Comparison of ENCODE assay signal across 21 cellular contexts in genomic region chr21:16911166-16911607, GRCh38.
DNase-seq lines count a peak whose midpoint lies in the region; ATAC-seq, FAIRE-seq and TF ChIP-seq lines count a peak whose summit lies in the region.
"Had no signal": no experiment of that assay in that cellular context is flagged by ENCODE, and none has a peak within 500 bp of the region (broad histone marks: within the 10 kb centered on the region; RNA-seq: fewer than 3 reads in every experiment).

No MANE protein-coding gene starts in this region.

- TF ChIP-seq EP300 in gastroesophageal sphincter (IDR thresholded peaks at IDR 0.05): no peak

- WGBS in gastroesophageal sphincter (ENCODE audit: low coverage in 1 of 2), 2 donors: 60 to 67% methylated on average over 1 of the region's 1 CpG

- H3K4me3 ChIP-seq in SJSA1 (no peak overlapping the region), gastroesophageal sphincter (no peak overlapping the region)
- H3K4me3 ChIP-seq: HAP-1 had no signal

- no peak for ATAC-seq in SK-N-SH treated with all-trans-retinoic acid at 6 μM for 48 hours
- ATAC-seq in gastroesophageal sphincter: no peak
- ATAC-seq in HG03108 (IDR thresholded peaks at IDR 0.05; ENCODE audit: unreplicated experiment): no peak

- H3K27me3 ChIP-seq in SJSA1 (replicated peaks) (no peaks in the 10 kb centered on the region), gastroesophageal sphincter (no peaks in the 10 kb centered on the region)

- H3K36me3 Mint-ChIP-seq in type B pancreatic cell: no peaks in the 10 kb centered on the region
- H3K36me3 Mint-ChIP-seq: CD4-positive, alpha-beta memory T cell had no signal

- H3K4me1 ChIP-seq in SJSA1 (replicated peaks) (peaks cover 21% of the 10 kb centered on the region), gastroesophageal sphincter (peaks cover 0 to 36% (median 0%) of the 10 kb centered on the region in 3 donors)
- H3K4me1 ChIP-seq: HAP-1 had no signal

- TF ChIP-seq CTCF in gastroesophageal sphincter (IDR thresholded peaks at IDR 0.05) (no peak), type B pancreatic cell (conservative IDR thresholded peaks at IDR 0.05) (no peak)

- peaks cover 14% of the 10 kb centered on the region for H3K4me1 Mint-ChIP-seq in type B pancreatic cell (ENCODE audit: unreplicated experiment)
- H3K4me1 Mint-ChIP-seq: B cell had no signal

- H3K27ac ChIP-seq in SJSA1 (peak overlapping the region; percentile 55), gastroesophageal sphincter (peak overlapping the region; percentile 13 to 55 (median 26))
- H3K27ac ChIP-seq: C4-2B had no signal

- DNase-seq in SJSA1 (ENCODE audit: low read depth in 1 of 2, low spot score in 2 of 2) (no peak), type B pancreatic cell (ENCODE audit: extremely low spot score, unreplicated experiment) (no peak), HTR-8/SVneo (ENCODE audit: insufficient read length, low spot score) (no peak), foreskin melanocyte (no peak)
- DNase-seq in stimulated activated CD4-positive, alpha-beta T cell treated with anti-CD3 and anti-CD28 coated beads, Interleukin-2, amount 100 ng/mL, for 24 hours: no peak
- DNase-seq: CD4-positive, alpha-beta memory T cell; COR-L47; DMS153; DMS79 treated with DMSO at 0.1 percent for 48 hours; EL had no signal

- H3K27me3 Mint-ChIP-seq in type B pancreatic cell: no peaks in the 10 kb centered on the region
- H3K27me3 Mint-ChIP-seq: B cell; CD4-positive, alpha-beta memory T cell had no signal

- H3K9me3 ChIP-seq in SJSA1 (replicated peaks): no peaks in the 10 kb centered on the region
- no peaks in the 10 kb centered on the region for H3K9me3 ChIP-seq in gastroesophageal sphincter
- H3K9me3 ChIP-seq: HAP-1 had no signal

- no peaks in the 10 kb centered on the region for H3K36me3 ChIP-seq in SJSA1
- no peaks in the 10 kb centered on the region for H3K36me3 ChIP-seq in gastroesophageal sphincter
- H3K36me3 ChIP-seq: HAP-1 had no signal

- H3K4me3 Mint-ChIP-seq in type B pancreatic cell: no peak overlapping the region
- H3K4me3 Mint-ChIP-seq: B cell; CD4-positive, alpha-beta memory T cell had no signal

- no peak for FAIRE-seq in HTR-8/SVneo (lab: Jason Lieb, UNC)
- FAIRE-seq: A204.1, D721Med, G401.6, GM12891, H1 had no signal

- peaks cover 20% of the 10 kb centered on the region for H3K9me3 Mint-ChIP-seq in type B pancreatic cell

- peak overlapping the region; percentile 74 for H3K27ac Mint-ChIP-seq in type B pancreatic cell
- H3K27ac Mint-ChIP-seq: B cell; CD4-positive, alpha-beta memory T cell had no signal

- TF ChIP-seq POLR2A in gastroesophageal sphincter (IDR thresholded peaks at IDR 0.05): no peak

TF ChIP-seq in SK-N-SH treated with all-trans-retinoic acid at 6 μM for 48 hours, 23 proteins besides CTCF, POLR2A, EP300 and RAD21:
- TF ChIP-seq TSHZ2 (CRISPR knock-in tag; IDR thresholded peaks at IDR 0.05) (no peak), ISL1 (CRISPR knock-in tag; IDR thresholded peaks at IDR 0.05) (peak; percentile 64), ZC3H10 (CRISPR knock-in tag; IDR thresholded peaks at IDR 0.05) (no peak), POU6F1 (CRISPR knock-in tag; IDR thresholded peaks at IDR 0.05; ENCODE audit: borderline replicate concordance, low read depth) (no peak), TCF4 (CRISPR knock-in tag; IDR thresholded peaks at IDR 0.05; ENCODE audit: borderline replicate concordance) (peak; percentile 55), ARNTL (CRISPR knock-in tag; IDR thresholded peaks at IDR 0.05; ENCODE audit: borderline replicate concordance, low read depth) (no peak)
